ENCODE assay signal across 15 cellular contexts in the genomic region with DNA sequence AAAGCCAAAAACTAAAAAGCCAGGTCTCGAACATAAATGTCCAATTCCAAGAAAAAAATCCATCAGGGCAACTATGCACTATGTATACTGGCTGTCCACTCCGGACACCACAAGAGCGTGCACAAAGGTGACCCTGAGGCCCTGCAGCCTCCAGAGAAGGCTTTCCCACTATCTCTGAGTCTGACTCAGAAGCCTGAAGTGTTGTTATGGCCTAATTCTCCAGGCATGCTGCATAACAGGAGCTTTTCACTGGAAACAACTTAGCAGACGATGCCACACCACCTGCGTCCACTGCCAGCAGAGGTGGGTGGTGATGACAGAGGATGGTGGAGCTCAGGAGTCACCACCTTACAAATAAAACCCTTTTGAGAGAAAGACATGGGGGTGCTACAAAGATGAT.
A peak's percentile ranks its signal among the peaks of the same experiment; 100 is the strongest.
DNase-seq lines count a peak whose midpoint lies in the region; ATAC-seq and TF ChIP-seq lines count a peak whose summit lies in the region.
"Had no signal": no experiment of that assay in that cellular context is flagged by ENCODE, and none has a peak within 500 bp of the region (broad histone marks: within the 10 kb centered on the region; RNA-seq: fewer than 3 reads in every experiment).

No MANE protein-coding gene starts in this region.

- H3K9me3 Mint-ChIP-seq in HFFc6, result no peaks in the 10 kb centered on the region
- H3K9me3 Mint-ChIP-seq: GM23338 had no signal

- H3K27me3 ChIP-seq in left lung, result no peaks in the 10 kb centered on the region
- H3K27me3 ChIP-seq in thoracic aorta (replicated peaks; ENCODE audit: insufficient read depth), result no peaks in the 10 kb centered on the region
- H3K27me3 ChIP-seq in body of pancreas, result no peaks in the 10 kb centered on the region

- DNase-seq in HFFc6, result peak; percentile 52
- DNase-seq in coronary artery (ENCODE audit: low spot score), result no peak
- DNase-seq in left lung, result no peak
- DNase-seq in thoracic aorta (ENCODE audit: low spot score), result no peak
- DNase-seq in Kasumi-1 (lab: John Stamatoyannopoulos, UW), result no peak
- no peak for DNase-seq in body of pancreas
- DNase-seq: amniotic stem cell; DMS53; effector CD4-positive, alpha-beta T cell; NCI-H1930; PC-9 had no signal

- TF ChIP-seq POLR2A in body of pancreas (IDR thresholded peaks at IDR 0.05), result no peak

- H3K36me3 Mint-ChIP-seq in HFFc6 (ENCODE audit: low read depth), result peaks cover 5% of the 10 kb centered on the region

- H3K4me1 ChIP-seq in left lung (peaks cover 0 to 8% of the 10 kb centered on the region in 2 donors), thoracic aorta (ENCODE audit: control insufficient read depth in 1 of 2, low read depth in 2 of 2) (peaks cover 28 to 56% of the 10 kb centered on the region in 2 donors), body of pancreas (no peaks in the 10 kb centered on the region)

- H3K27ac ChIP-seq in coronary artery (peak overlapping the region; percentile 75 to 90), left lung (peak overlapping the region in 1 of 2 donors; percentile 66), thoracic aorta (peak overlapping the region; percentile 56 to 76), body of pancreas (no peak overlapping the region)
- H3K27ac ChIP-seq: C4-2B, PC-9, VCaP had no signal

- H3K4me1 Mint-ChIP-seq in HFFc6 (ENCODE audit: low read depth), result peaks cover 51% of the 10 kb centered on the region

- intact Hi-C loops in left lung (cut with DNase I) (no loop called here), body of pancreas (cut with DNase I) (no loop called here)

- 85 to 91% methylated on average over 5 of the region's 5 CpGs for WGBS in body of pancreas, 2 donors

- H3K9me3 ChIP-seq in left lung (no peaks in the 10 kb centered on the region), thoracic aorta (no peaks in the 10 kb centered on the region), body of pancreas (no peaks in the 10 kb centered on the region)

- no peaks in the 10 kb centered on the region for H3K36me3 ChIP-seq in left lung
- no peaks in the 10 kb centered on the region for H3K36me3 ChIP-seq in thoracic aorta
- no peaks in the 10 kb centered on the region for H3K36me3 ChIP-seq in body of pancreas (replicated peaks in 1 of 2; ENCODE audit: insufficient read depth in 1 of 2, low read depth in 2 of 2)

- H3K27me3 Mint-ChIP-seq in HFFc6 (ENCODE audit: insufficient read depth), result no peaks in the 10 kb centered on the region; the same call in 1 of the 2 replicates

- H3K4me3 Mint-ChIP-seq in HFFc6, result peak overlapping the region; percentile 66; the same call in 1 of the 2 replicates
- H3K4me3 Mint-ChIP-seq: GM23338 had no signal

- peak overlapping the region; percentile 81 for H3K27ac Mint-ChIP-seq in HFFc6
- H3K27ac Mint-ChIP-seq: GM23338 had no signal

- peak overlapping the region; percentile 1 for H3K4me3 ChIP-seq in coronary artery
- no peak overlapping the region for H3K4me3 ChIP-seq in left lung
- H3K4me3 ChIP-seq in thoracic aorta, result no peak overlapping the region
- H3K4me3 ChIP-seq in body of pancreas, result no peak overlapping the region
- H3K4me3 ChIP-seq: GM23338, PC-9 had no signal

- TF ChIP-seq CTCF in HFFc6 (IDR thresholded peaks at IDR 0.05), result no peak
- TF ChIP-seq CTCF in coronary artery (IDR thresholded peaks at IDR 0.05), result no peak
- TF ChIP-seq CTCF in left lung (IDR thresholded peaks at IDR 0.05), result no peak
- no peak for TF ChIP-seq CTCF in thoracic aorta (IDR thresholded peaks at IDR 0.05)
- no peak for TF ChIP-seq CTCF in body of pancreas (IDR thresholded peaks at IDR 0.05)

- peak; percentile 71 for ATAC-seq in left lung
- peak; percentile 14 for ATAC-seq in thoracic aorta (ENCODE audit: insufficient number of reproducible peaks, low FRiP score, low read depth)
- ATAC-seq in GM18858 (IDR thresholded peaks at IDR 0.05; ENCODE audit: unreplicated experiment), result no peak
- ATAC-seq in body of pancreas, result no peak
- ATAC-seq: GM23338 had no signal

Comparison
In these comparisons a context has a peak if more than half of its experiments do, and no peak if none do; other contexts are left out.
1. H3K27ac ChIP-seq: peak in coronary artery (2 of 2) and thoracic aorta (2 of 2); none in body of pancreas (0 of 4).
2. ATAC-seq: peak in left lung (single experiment) and thoracic aorta (single experiment); none in GM18858 (single experiment) and body of pancreas (single experiment).